8 cellular contexts compared by ENCODE assay signal in the genomic region with DNA sequence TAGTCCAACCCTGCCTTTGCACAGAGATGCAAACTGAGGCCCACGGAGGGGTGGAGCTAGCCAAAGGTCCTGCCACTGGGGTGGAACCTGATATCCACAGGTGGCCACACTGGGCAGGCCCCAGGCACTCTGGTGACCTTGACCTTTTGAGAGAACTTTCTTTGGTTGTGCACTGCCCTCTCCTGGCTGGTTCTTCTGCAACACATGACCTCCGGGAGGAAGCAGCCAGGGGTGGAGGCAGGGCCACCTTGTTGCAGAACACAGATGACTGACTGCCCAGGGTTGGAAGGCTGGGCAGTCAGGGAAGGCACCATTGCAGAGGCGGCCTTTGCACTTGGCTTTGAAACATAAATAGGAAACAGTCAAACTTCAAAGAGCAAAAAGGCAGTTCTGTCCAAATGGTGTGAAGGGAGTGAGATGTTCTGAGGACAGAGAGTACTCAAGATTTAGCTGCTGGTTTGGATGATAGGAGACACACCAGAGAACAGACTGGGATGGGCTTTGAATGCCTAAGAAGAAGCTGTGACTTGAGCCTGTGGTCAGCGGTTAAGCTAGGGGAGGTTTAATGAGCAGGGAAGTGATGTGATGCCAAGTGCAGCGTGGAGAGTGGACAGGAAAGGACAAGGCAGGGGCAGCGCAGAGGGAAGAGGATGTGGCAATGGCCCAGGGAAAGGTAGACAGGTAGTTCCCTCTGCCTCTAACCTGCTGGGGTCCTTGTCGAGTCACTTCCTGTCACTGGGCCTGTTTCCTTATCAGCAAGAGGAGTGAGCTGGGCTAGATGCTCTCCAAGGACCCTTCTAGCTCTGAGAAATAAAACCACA. TPM values are rescaled to one million over a fixed set of nuclear protein-coding genes. Genes with fewer than 3 reads are reported as not detected.
DNase-seq lines count a peak whose midpoint lies in the region; ATAC-seq and TF ChIP-seq lines count a peak whose summit lies in the region.

No MANE protein-coding gene starts in this region.

- no peak overlapping the region for H3K4me3 ChIP-seq in epithelial cell of esophagus (ENCODE audit: low read length)
- no peak overlapping the region for H3K4me3 ChIP-seq in mucosa of descending colon

- H3K27me3 Mint-ChIP-seq in activated CD4-positive, alpha-beta memory T cell treated with anti-CD3 and anti-CD28 coated beads, Interleukin-2, amount 10 ng/mL, durations not matched to agents 7 days and 5 days, result peaks cover 8% of the 10 kb centered on the region

- no peak for TF ChIP-seq POLR2A in GM18505 (IDR thresholded peaks at IDR 0.05; ENCODE audit: borderline replicate concordance, extremely low read depth, insufficient read depth, insufficient read length)

- no peaks in the 10 kb centered on the region for H3K9me3 ChIP-seq in mucosa of descending colon

- H3K4me1 Mint-ChIP-seq in activated CD4-positive, alpha-beta memory T cell treated with anti-CD3 and anti-CD28 coated beads, Interleukin-2, amount 10 ng/mL, durations not matched to agents 7 days and 5 days, result peaks cover 13% of the 10 kb centered on the region

- DNase-seq in AG09319 (ENCODE audit: extremely low read depth, low read depth), result peak; percentile 41
- peak; percentile 75 for DNase-seq in NCI-H460 (ENCODE audit: extremely low read depth, low read depth)
- DNase-seq in activated CD4-positive, alpha-beta memory T cell treated with anti-CD3 and anti-CD28 coated beads, Interleukin-2, amount 10 ng/mL, durations not matched to agents 7 days and 5 days, result peak; percentile 73
- DNase-seq in epithelial cell of esophagus (ENCODE audit: low read depth), result peak; percentile 76
- peak; percentile 77 to 90 (median 79) for DNase-seq in mucosa of descending colon
- peak; percentile 65 for DNase-seq in stimulated activated naive CD8-positive, alpha-beta T cell treated with anti-CD3 and anti-CD28 coated beads, Interleukin-15, Interleukin-2, amounts not matched to agents 100 U/mL and 50 U/mL, for 24 hours

- H3K4me1 ChIP-seq in mucosa of descending colon (ENCODE audit: low read depth), result peaks cover 15% of the 10 kb centered on the region

- no peaks in the 10 kb centered on the region for H3K9me3 Mint-ChIP-seq in activated CD4-positive, alpha-beta memory T cell treated with anti-CD3 and anti-CD28 coated beads, Interleukin-2, amount 10 ng/mL, durations not matched to agents 7 days and 5 days

- no peaks in the 10 kb centered on the region for H3K36me3 Mint-ChIP-seq in activated CD4-positive, alpha-beta memory T cell treated with anti-CD3 and anti-CD28 coated beads, Interleukin-2, amount 10 ng/mL, durations not matched to agents 7 days and 5 days (ENCODE audit: low read depth)

- H3K27ac Mint-ChIP-seq in activated CD4-positive, alpha-beta memory T cell treated with anti-CD3 and anti-CD28 coated beads, Interleukin-2, amount 10 ng/mL, durations not matched to agents 7 days and 5 days, result peak overlapping the region; percentile 38

- H3K4me3 Mint-ChIP-seq in activated CD4-positive, alpha-beta memory T cell treated with anti-CD3 and anti-CD28 coated beads, Interleukin-2, amount 10 ng/mL, durations not matched to agents 7 days and 5 days, result no peak overlapping the region

- intact Hi-C loops in mucosa of descending colon (cut with DNase I, micrococcal nuclease), result loop anchor here (5.0 to 10.0 kb wide), 2 partner anchors 86 to 223 kb away; no protein-coding TSS in a partner anchor

- no peaks in the 10 kb centered on the region for H3K36me3 ChIP-seq in mucosa of descending colon (ENCODE audit: low read depth)

- peak; percentile 70 for TF ChIP-seq CTCF in AG09319 (IDR thresholded peaks at IDR 0.05; ENCODE audit: low read depth, low read length)
- TF ChIP-seq CTCF in epithelial cell of esophagus (IDR thresholded peaks at IDR 0.05; ENCODE audit: insufficient read depth, low read depth, low read length, missing control alignments), result peak; percentile 73
- TF ChIP-seq CTCF in mucosa of descending colon (IDR thresholded peaks at IDR 0.05), result peak; percentile 40

- POLR2A ChIA-PET in activated CD4-positive, alpha-beta memory T cell treated with anti-CD3 and anti-CD28 coated beads, Interleukin-2, amount 10 ng/mL, durations not matched to agents 7 days and 5 days (lab: Charles Lee), result interaction anchor here (0.8 to 2.4 kb wide), 4 partner anchors 8 to 219 kb away, joined by 3 to 8 read pairs (median 3); partner anchors contain the start of gene RPS14

- CTCF ChIA-PET in activated CD4-positive, alpha-beta memory T cell treated with anti-CD3 and anti-CD28 coated beads, Interleukin-2, amount 10 ng/mL, durations not matched to agents 7 days and 5 days (lab: Charles Lee), result interaction anchor here (0.6 to 2.2 kb wide), 23 partner anchors 8 to 331 kb away, joined by 3 to 7 read pairs (median 4); no protein-coding TSS in a partner anchor

- ATAC-seq in GM18505 (IDR thresholded peaks at IDR 0.05; ENCODE audit: unreplicated experiment), result peak; percentile 83
- ATAC-seq in HG02884 (IDR thresholded peaks at IDR 0.05; ENCODE audit: unreplicated experiment), result peak; percentile 89
- peak; percentile 91 for ATAC-seq in mucosa of descending colon
- peak; percentile 84 for ATAC-seq in stimulated activated naive CD8-positive, alpha-beta T cell treated with anti-CD3 and anti-CD28 coated beads, Interleukin-15, Interleukin-2, amounts not matched to agents 100 U/mL and 50 U/mL, for 24 hours

RNA-seq across cellular contexts. Expression of gene TCOF1, which starts 6.8 kb away (rescaled TPM):
- 39.9 and 46.4 TPM in 2 replicates for total RNA-seq in NCI-H460 (2014; rRNA removed; shearing (Covaris generic))
- 77.4 and 103 TPM in 2 replicates for polyA plus RNA-seq in NCI-H460 (2014; cell fraction: nucleus; rRNA removed)
- 10 to 100 TPM; 52.8 to 53.0 TPM for total RNA-seq in activated CD4-positive, alpha-beta memory T cell treated with anti-CD3 and anti-CD28 coated beads, Interleukin-2, amount 10 ng/mL, durations not matched to agents 7 days and 5 days
- total RNA-seq in mucosa of descending colon, result 10 to 100 TPM; 17.3 to 36.2 (median 26.0) TPM

RNA-seq across cellular contexts. Expression of gene ARSI, which starts 48.0 kb away (rescaled TPM):
- 0.06 and 0.22 TPM in 2 replicates for total RNA-seq in NCI-H460 (2014; rRNA removed; shearing (Covaris generic))
- polyA plus RNA-seq in NCI-H460 (2014; cell fraction: nucleus; rRNA removed), result 1.2 TPM in 1 of 2 replicates, not detected in the other
- total RNA-seq in activated CD4-positive, alpha-beta memory T cell treated with anti-CD3 and anti-CD28 coated beads, Interleukin-2, amount 10 ng/mL, durations not matched to agents 7 days and 5 days, result not detected
- total RNA-seq in mucosa of descending colon, result 1 to 10 TPM in 1 of 3 donors, under 1 TPM in 2; 0.41 to 1.6 (median 0.63) TPM
